Comparison of ENCODE assay signal across 8 cellular contexts in genomic region chr2:101113441-101114267, GRCh38. TPM values are rescaled to one million over a fixed set of nuclear protein-coding genes. Genes with fewer than 3 reads are reported as not detected.
DNase-seq lines count a peak whose midpoint lies in the region.

No MANE protein-coding gene starts in this region.

- intact Hi-C loops in posterior cingulate gyrus (cut with DNase I): no loop called here

- peaks cover 62% of the 10 kb centered on the region for H3K4me1 ChIP-seq in skeletal muscle satellite cell (ENCODE audit: control insufficient read depth, insufficient read depth, low read length)

- peak overlapping the region; percentile 64 for H3K4me2 ChIP-seq in skeletal muscle satellite cell (ENCODE audit: low read length)

- peak; percentile 64 for DNase-seq in DMS 273 (lab: John Stamatoyannopoulos, UW; ENCODE audit: unreplicated experiment)
- DNase-seq in DMS 273 treated with DMSO at 0.1 percent for 48 hours (lab: John Stamatoyannopoulos, UW): no peak
- DNase-seq in NCI-H774 (lab: John Stamatoyannopoulos, UW): peak; percentile 55
- peak; percentile 97 for DNase-seq in fibroblast of gingiva (ENCODE audit: low read depth)
- no peak for DNase-seq in NK-92 treated with Interleukin-12 subunit alpha and Interleukin-12 subunit beta, amount 100 ng/mL, for 24 hours (lab: John Stamatoyannopoulos, UW)
- no peak for DNase-seq in putamen (ENCODE audit: low spot score)
- DNase-seq in posterior cingulate gyrus: no peak

- H3K36me3 ChIP-seq in skeletal muscle satellite cell (ENCODE audit: insufficient read depth, low read length): no peaks in the 10 kb centered on the region

- H3K4me3 ChIP-seq in skeletal muscle satellite cell (ENCODE audit: low read length): peak overlapping the region; percentile 13

- no peaks in the 10 kb centered on the region for H3K27me3 ChIP-seq in skeletal muscle satellite cell (ENCODE audit: control insufficient read depth, insufficient read depth, low read length)

- no peaks in the 10 kb centered on the region for H3K9me3 ChIP-seq in skeletal muscle satellite cell (replicated peaks; ENCODE audit: low read length)

- peak overlapping the region; percentile 31 for H3K9ac ChIP-seq in skeletal muscle satellite cell (ENCODE audit: low read depth, low read length)

RNA-seq across cellular contexts. Expression of gene TBC1D8, which starts 37.5 kb away (rescaled TPM):
- 27.9 and 28.2 TPM in 2 replicates for total RNA-seq in skeletal muscle satellite cell (2012; rRNA removed)

Comparison
In these comparisons a context has a peak if more than half of its experiments do, and no peak if none do; other contexts are left out.
1. DNase-seq: peak in DMS 273 (single experiment), NCI-H774 (single experiment) and fibroblast of gingiva (single experiment); none in DMS 273 treated with DMSO at 0.1 percent for 48 hours (single experiment), NK-92 treated with Interleukin-12 subunit alpha and Interleukin-12 subunit beta, amount 100 ng/mL, for 24 hours (single experiment), putamen (single experiment) and posterior cingulate gyrus (0 of 10).